Comparison of ENCODE assay signal across 20 cellular contexts in genomic region chr22:50738649-50739227, GRCh38. TPM values are rescaled to one million over a fixed set of nuclear protein-coding genes. Genes with fewer than 3 reads are reported as not detected.
A peak's percentile ranks its signal among the peaks of the same experiment; 100 is the strongest.
DNase-seq lines count a peak whose midpoint lies in the region; ATAC-seq lines count a peak whose summit lies in the region.
"Had no signal": no experiment of that assay in that cellular context is flagged by ENCODE, and none has a peak within 500 bp of the region (broad histone marks: within the 10 kb centered on the region; RNA-seq: fewer than 3 reads in every experiment).

No MANE protein-coding gene starts in this region.

- no peak overlapping the region for H3K4me3 ChIP-seq in BLaER1
- H3K4me3 ChIP-seq in BLaER1 treated with 17β-estradiol and CSF1 and Interleukin-3, amounts not matched to agents 10 nM and 100 nM, result no peak overlapping the region
- H3K4me3 ChIP-seq: HAP-1, MG63 had no signal

- H3K9ac ChIP-seq in BLaER1, result no peak overlapping the region; the same call in 1 of the 2 replicates
- peak overlapping the region in 2 of 11 experiments; percentile 12 to 44; a peak in 3 of 22 replicates for H3K9ac ChIP-seq in BLaER1 treated with 17β-estradiol and CSF1 and Interleukin-3, amounts not matched to agents 10 nM and 100 nM

- H3K9me3 ChIP-seq in BLaER1, result no peaks in the 10 kb centered on the region
- H3K9me3 ChIP-seq in BLaER1 treated with 17β-estradiol and CSF1 and Interleukin-3, amounts not matched to agents 10 nM and 100 nM (replicated peaks in 1 of 11), result no peaks in the 10 kb centered on the region
- H3K9me3 ChIP-seq: HAP-1, MG63 had no signal

- DNase-seq in islet precursor cell, result peak; percentile 37
- DNase-seq in posterior vena cava (ENCODE audit: low spot score), result peak; percentile 41
- DNase-seq in SHP77 (lab: John Stamatoyannopoulos, UW), result no peak
- DNase-seq: CD4-positive, alpha-beta memory T cell; DMS79; IMR-90; Karpas-422; MG63; NCI-H1092; NCI-H146; NCI-H2081 treated with DMSO at 0.1 percent for 48 hours; NCI-H510A treated with DMSO at 0.1 percent for 48 hours; SHP77 treated with DMSO at 0.1 percent for 48 hours had no signal

- intact Hi-C loops in posterior vena cava (cut with DNase I), result no loop called here

- H3K4me2 ChIP-seq in BLaER1, result peak overlapping the region; percentile 81
- H3K4me2 ChIP-seq in BLaER1 treated with 17β-estradiol and CSF1 and Interleukin-3, amounts not matched to agents 10 nM and 100 nM, result peak overlapping the region; percentile 16 to 94 (median 71); a peak in 20 of 22 replicates

- peaks cover 26% of the 10 kb centered on the region for H4K20me1 ChIP-seq in BLaER1
- H4K20me1 ChIP-seq in BLaER1 treated with 17β-estradiol and CSF1 and Interleukin-3, amounts not matched to agents 10 nM and 100 nM, result peaks cover 0 to 21% (median 0%) of the 10 kb centered on the region in 11 experiments; a peak in 3 of 22 replicates

- peaks cover 24% of the 10 kb centered on the region for H3K4me1 ChIP-seq in BLaER1
- peaks cover 13 to 26% (median 21%) of the 10 kb centered on the region in 10 experiments; a peak in 19 of 20 replicates for H3K4me1 ChIP-seq in BLaER1 treated with 17β-estradiol and CSF1 and Interleukin-3, amounts not matched to agents 10 nM and 100 nM
- H3K4me1 ChIP-seq: HAP-1 had no signal

- no peak overlapping the region for H3K27ac ChIP-seq in BLaER1
- H3K27ac ChIP-seq in BLaER1 treated with 17β-estradiol and CSF1 and Interleukin-3, amounts not matched to agents 10 nM and 100 nM, result no peak overlapping the region

- no peaks in the 10 kb centered on the region for H3K27me3 ChIP-seq in BLaER1
- peaks cover 0 to 14% (median 0%) of the 10 kb centered on the region in 11 experiments; a peak in 5 of 22 replicates for H3K27me3 ChIP-seq in BLaER1 treated with 17β-estradiol and CSF1 and Interleukin-3, amounts not matched to agents 10 nM and 100 nM
- H3K27me3 ChIP-seq: MG63 had no signal

- ATAC-seq in HG03175 (IDR thresholded peaks at IDR 0.05; ENCODE audit: unreplicated experiment) (no peak), GM18873 (IDR thresholded peaks at IDR 0.05; ENCODE audit: low FRiP score, unreplicated experiment) (no peak)

- H3K36me3 ChIP-seq in BLaER1, result no peaks in the 10 kb centered on the region
- no peaks in the 10 kb centered on the region for H3K36me3 ChIP-seq in BLaER1 treated with 17β-estradiol and CSF1 and Interleukin-3, amounts not matched to agents 10 nM and 100 nM
- H3K36me3 ChIP-seq: HAP-1, MG63 had no signal

RNA-seq across cellular contexts. Expression of gene ACR, which starts 0.7 kb away (rescaled TPM):
- 1 to 10 TPM in 1 of 2 donors, under 1 TPM in 1; 0.65 to 2.6 TPM for total RNA-seq in posterior vena cava
- total RNA-seq: B cell; CD4-positive, alpha-beta memory T cell; HT1080; IMR-90 had no signal

RNA-seq across cellular contexts. Expression of gene RABL2B, which starts 44.7 kb away (rescaled TPM):
- 10 to 100 TPM; 15.9 to 19.2 TPM for total RNA-seq in posterior vena cava

Comparison
In these comparisons a context has a peak if more than half of its experiments do, and no peak if none do; other contexts are left out.
1. DNase-seq: peak in islet precursor cell (single experiment) and posterior vena cava (single experiment); none in SHP77 (0 of 2).